Comparison of ENCODE assay signal across 22 cellular contexts in the genomic region with DNA sequence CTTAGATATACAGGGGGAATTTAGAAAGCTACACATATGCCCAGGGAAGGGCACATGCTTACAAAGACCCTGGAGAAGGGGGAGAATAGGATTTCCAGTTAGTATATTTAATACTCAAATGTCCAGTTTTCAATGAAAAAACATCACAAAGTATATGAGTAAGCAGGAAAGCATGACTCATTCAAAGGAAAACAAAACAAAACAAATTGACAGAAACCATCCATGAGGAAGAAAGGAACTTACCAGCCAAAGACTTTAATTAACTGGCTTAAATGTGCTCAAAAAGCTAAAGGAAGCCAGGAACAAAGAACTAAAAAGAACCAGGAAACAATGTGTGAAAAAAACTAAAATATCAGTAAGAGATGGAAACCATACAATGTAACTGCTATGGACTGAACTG.
DNase-seq lines count a peak whose midpoint lies in the region; ATAC-seq, FAIRE-seq and TF ChIP-seq lines count a peak whose summit lies in the region.
"Had no signal": no experiment of that assay in that cellular context is flagged by ENCODE, and none has a peak within 500 bp of the region (broad histone marks: within the 10 kb centered on the region; RNA-seq: fewer than 3 reads in every experiment).

No MANE protein-coding gene starts in this region.

- H3K4me3 ChIP-seq in astrocyte (ENCODE audit: insufficient read depth, low read depth, low read length) (no peak overlapping the region), fibroblast of lung (replicated peaks in 1 of 4; ENCODE audit: control extremely low read depth in 1 of 4, insufficient read depth in 1 of 4, low read depth in 3 of 4, low read length in 4 of 4) (no peak overlapping the region), retinal pigment epithelial cell (ENCODE audit: low read length) (no peak overlapping the region)
- H3K4me3 ChIP-seq: breast epithelium, HAP-1 had no signal

- H3K79me2 ChIP-seq in astrocyte (ENCODE audit: insufficient read depth, low read length) (no peaks in the 10 kb centered on the region), fibroblast of lung (ENCODE audit: control insufficient read depth, insufficient read depth, low read length) (no peaks in the 10 kb centered on the region)

- no peak overlapping the region for H3K9ac ChIP-seq in astrocyte (ENCODE audit: low read length)
- H3K9ac ChIP-seq in fibroblast of lung (ENCODE audit: insufficient read depth, low read length) = no peak overlapping the region

- ATAC-seq in naive thymus-derived CD8-positive, alpha-beta T cell = no peak
- ATAC-seq: activated CD8-positive, alpha-beta memory T cell treated with anti-CD3 and anti-CD28 coated beads, Interleukin-2, amount 10 ng/mL, durations not matched to agents 7 days and 5 days; natural killer cell treated with Interleukin-12 subunit alpha and Interleukin-12 subunit beta and Interleukin-15 and Interleukin-18, amount 100 ng/mL, for 72 hours had no signal

- CTCF ChIA-PET in HEK293T (lab: Yijun Ruan, JAX) = no interaction called here

- intact Hi-C loops in activated CD4-positive, alpha-beta T cell treated with anti-CD3 and anti-CD28 coated beads, Interleukin-2, amount 10 ng/mL, durations not matched to agents 24 days and 14 days (cut with micrococcal nuclease) = no loop called here

- H3K27me3 ChIP-seq in astrocyte (ENCODE audit: insufficient read depth, low read length) (no peaks in the 10 kb centered on the region), fibroblast of lung (ENCODE audit: control insufficient read depth, insufficient read depth, low read length) (no peaks in the 10 kb centered on the region)
- H3K27me3 ChIP-seq: breast epithelium had no signal

- no peaks in the 10 kb centered on the region for H3K27me3 Mint-ChIP-seq in astrocyte (ENCODE audit: low read depth, unreplicated experiment)
- peaks cover 0 to 5% (median 0%) of the 10 kb centered on the region in 5 donors for H3K27me3 Mint-ChIP-seq in naive thymus-derived CD8-positive, alpha-beta T cell
- no peaks in the 10 kb centered on the region for H3K27me3 Mint-ChIP-seq in activated CD4-positive, alpha-beta T cell treated with anti-CD3 and anti-CD28 coated beads, Interleukin-2, amount 10 ng/mL, durations not matched to agents 24 days and 14 days
- H3K27me3 Mint-ChIP-seq: activated CD8-positive, alpha-beta memory T cell treated with anti-CD3 and anti-CD28 coated beads, Interleukin-2, amount 10 ng/mL, durations not matched to agents 7 days and 5 days; activated naive CD8-positive, alpha-beta T cell; natural killer cell treated with Interleukin-12 subunit alpha and Interleukin-12 subunit beta and Interleukin-15 and Interleukin-18, amount 100 ng/mL, for 72 hours; stimulated activated naive CD8-positive, alpha-beta T cell treated with anti-CD3 and anti-CD28 coated beads, Interleukin-15, Interleukin-2, amounts not matched to agents 100 ng/mL and 50 ng/mL, for 24 hours had no signal

- POLR2A ChIA-PET in naive thymus-derived CD8-positive, alpha-beta T cell (lab: Charles Lee) = no interaction called here
- POLR2A ChIA-PET in HEK293T (lab: Yijun Ruan, JAX) = no interaction called here

- no peak overlapping the region for H3K4me3 Mint-ChIP-seq in astrocyte (ENCODE audit: unreplicated experiment)
- H3K4me3 Mint-ChIP-seq in naive thymus-derived CD8-positive, alpha-beta T cell = no peak overlapping the region
- H3K4me3 Mint-ChIP-seq in activated CD4-positive, alpha-beta T cell treated with anti-CD3 and anti-CD28 coated beads, Interleukin-2, amount 10 ng/mL, durations not matched to agents 24 days and 14 days = no peak overlapping the region
- H3K4me3 Mint-ChIP-seq: activated CD8-positive, alpha-beta memory T cell treated with anti-CD3 and anti-CD28 coated beads, Interleukin-2, amount 10 ng/mL, durations not matched to agents 7 days and 5 days; activated naive CD8-positive, alpha-beta T cell; natural killer cell treated with Interleukin-12 subunit alpha and Interleukin-12 subunit beta and Interleukin-15 and Interleukin-18, amount 100 ng/mL, for 72 hours; stimulated activated naive CD8-positive, alpha-beta T cell treated with anti-CD3 and anti-CD28 coated beads, Interleukin-15, Interleukin-2, amounts not matched to agents 100 ng/mL and 50 ng/mL, for 24 hours had no signal

- H4K20me1 ChIP-seq in astrocyte (ENCODE audit: insufficient read depth, low read length) (no peaks in the 10 kb centered on the region), fibroblast of lung (ENCODE audit: control insufficient read depth, extremely low read depth, insufficient read depth, low read length) (no peaks in the 10 kb centered on the region)

- H3K36me3 ChIP-seq in astrocyte (ENCODE audit: insufficient read depth, low read length) (no peaks in the 10 kb centered on the region), fibroblast of lung (ENCODE audit: control insufficient read depth, insufficient read depth, low read length) (no peaks in the 10 kb centered on the region)
- H3K36me3 ChIP-seq: breast epithelium, HAP-1 had no signal

- H3K4me1 ChIP-seq in astrocyte (ENCODE audit: insufficient read depth, low read length) (peaks cover 4% of the 10 kb centered on the region), fibroblast of lung (ENCODE audit: control insufficient read depth, extremely low read depth, insufficient read depth, low read length) (no peaks in the 10 kb centered on the region)
- H3K4me1 ChIP-seq: breast epithelium, HAP-1 had no signal

- no peaks in the 10 kb centered on the region for H3K9me3 Mint-ChIP-seq in astrocyte (ENCODE audit: unreplicated experiment)
- H3K9me3 Mint-ChIP-seq in naive thymus-derived CD8-positive, alpha-beta T cell = peaks cover 0 to 31% (median 5%) of the 10 kb centered on the region in 9 donors
- H3K9me3 Mint-ChIP-seq in activated CD4-positive, alpha-beta T cell treated with anti-CD3 and anti-CD28 coated beads, Interleukin-2, amount 10 ng/mL, durations not matched to agents 24 days and 14 days = peaks cover 8% of the 10 kb centered on the region

- DNase-seq in NCI-H446 treated with DMSO at 0.1 percent for 48 hours (lab: John Stamatoyannopoulos, UW) = peak; percentile 5
- no peak for DNase-seq in NCI-H446 (lab: John Stamatoyannopoulos, UW)
- DNase-seq in astrocyte (ENCODE audit: low read depth) = peak; percentile 39
- peak; percentile 45 to 46 for DNase-seq in fibroblast of lung (ENCODE audit: low read depth in 2 of 2)
- DNase-seq in retinal pigment epithelial cell (ENCODE audit: low read depth) = peak; percentile 39
- DNase-seq in naive thymus-derived CD8-positive, alpha-beta T cell = no peak
- DNase-seq in HEK293T (ENCODE audit: extremely low spot score) = no peak
- DNase-seq in activated CD4-positive, alpha-beta T cell treated with anti-CD3 and anti-CD28 coated beads, Interleukin-2, amount 10 ng/mL, durations not matched to agents 24 days and 14 days = no peak
- DNase-seq: activated CD4-positive, alpha-beta T cell treated with anti-CD3 and anti-CD28 coated beads for 4 hours; activated CD8-positive, alpha-beta memory T cell treated with anti-CD3 and anti-CD28 coated beads, Interleukin-2, amount 10 ng/mL, durations not matched to agents 7 days and 5 days; C1 segment of cervical spinal cord; mesendoderm; NK-92 treated with Interleukin-12 subunit alpha and Interleukin-12 subunit beta, amount 100 ng/mL, for 24 hours; stimulated activated CD4-positive, alpha-beta T cell treated with anti-CD3 and anti-CD28 coated beads, Interleukin-1b, Interleukin-23, amount 100 ng/mL, for 48 hours had no signal

- no peaks in the 10 kb centered on the region for H3K36me3 Mint-ChIP-seq in astrocyte (ENCODE audit: low read depth, unreplicated experiment)
- H3K36me3 Mint-ChIP-seq in naive thymus-derived CD8-positive, alpha-beta T cell = no peaks in the 10 kb centered on the region
- no peaks in the 10 kb centered on the region for H3K36me3 Mint-ChIP-seq in activated CD4-positive, alpha-beta T cell treated with anti-CD3 and anti-CD28 coated beads, Interleukin-2, amount 10 ng/mL, durations not matched to agents 24 days and 14 days (ENCODE audit: low read depth)
- H3K36me3 Mint-ChIP-seq: activated CD8-positive, alpha-beta memory T cell treated with anti-CD3 and anti-CD28 coated beads, Interleukin-2, amount 10 ng/mL, durations not matched to agents 7 days and 5 days; activated naive CD8-positive, alpha-beta T cell; natural killer cell treated with Interleukin-12 subunit alpha and Interleukin-12 subunit beta and Interleukin-15 and Interleukin-18, amount 100 ng/mL, for 72 hours had no signal

- H3K4me1 Mint-ChIP-seq in astrocyte (ENCODE audit: low read depth, unreplicated experiment) = peaks cover 6% of the 10 kb centered on the region
- H3K4me1 Mint-ChIP-seq in naive thymus-derived CD8-positive, alpha-beta T cell = no peaks in the 10 kb centered on the region
- no peaks in the 10 kb centered on the region for H3K4me1 Mint-ChIP-seq in activated CD4-positive, alpha-beta T cell treated with anti-CD3 and anti-CD28 coated beads, Interleukin-2, amount 10 ng/mL, durations not matched to agents 24 days and 14 days
- H3K4me1 Mint-ChIP-seq: activated CD8-positive, alpha-beta memory T cell treated with anti-CD3 and anti-CD28 coated beads, Interleukin-2, amount 10 ng/mL, durations not matched to agents 7 days and 5 days had no signal

- FAIRE-seq in astrocyte (lab: Jason Lieb, UNC) = no peak
- FAIRE-seq: A204.1, keratinocyte had no signal

- H2AFZ ChIP-seq in astrocyte (ENCODE audit: low read depth, low read length) = no peak overlapping the region
- H2AFZ ChIP-seq in fibroblast of lung (ENCODE audit: low read length) = no peak overlapping the region

- no peaks in the 10 kb centered on the region for H3K9me3 ChIP-seq in astrocyte (ENCODE audit: insufficient read depth, low read depth, low read length)
- no peaks in the 10 kb centered on the region for H3K9me3 ChIP-seq in fibroblast of lung (ENCODE audit: control insufficient read depth, insufficient read depth, low read depth, low read length)
- H3K9me3 ChIP-seq: breast epithelium, HAP-1 had no signal

- TF ChIP-seq CTCF in astrocyte (IDR thresholded peaks at IDR 0.05; ENCODE audit: insufficient read depth, low read depth, low read length) (no peak), fibroblast of lung (conservative IDR thresholded peaks at IDR 0.05 in 1 of 2, IDR thresholded peaks at IDR 0.05 in 1 of 2; ENCODE audit: low read depth in 1 of 2, low read length in 2 of 2) (no peak), retinal pigment epithelial cell (conservative IDR thresholded peaks at IDR 0.05; ENCODE audit: low read depth, low read length) (no peak)

- H3K27ac Mint-ChIP-seq in astrocyte (ENCODE audit: unreplicated experiment) = no peak overlapping the region
- no peak overlapping the region for H3K27ac Mint-ChIP-seq in naive thymus-derived CD8-positive, alpha-beta T cell
- H3K27ac Mint-ChIP-seq in activated CD4-positive, alpha-beta T cell treated with anti-CD3 and anti-CD28 coated beads, Interleukin-2, amount 10 ng/mL, durations not matched to agents 24 days and 14 days = no peak overlapping the region
- H3K27ac Mint-ChIP-seq: activated CD8-positive, alpha-beta memory T cell treated with anti-CD3 and anti-CD28 coated beads, Interleukin-2, amount 10 ng/mL, durations not matched to agents 7 days and 5 days; activated naive CD8-positive, alpha-beta T cell; natural killer cell treated with Interleukin-12 subunit alpha and Interleukin-12 subunit beta and Interleukin-15 and Interleukin-18, amount 100 ng/mL, for 72 hours; stimulated activated naive CD8-positive, alpha-beta T cell treated with anti-CD3 and anti-CD28 coated beads, Interleukin-15, Interleukin-2, amounts not matched to agents 100 ng/mL and 50 ng/mL, for 24 hours had no signal

- H3K27ac ChIP-seq in astrocyte (ENCODE audit: low read depth, low read length) (peak overlapping the region; percentile 25), fibroblast of lung (ENCODE audit: insufficient read depth, low read length) (no peak overlapping the region)
- H3K27ac ChIP-seq: breast epithelium, RWPE1 had no signal

- H3K4me2 ChIP-seq in astrocyte (ENCODE audit: low read length) = peak overlapping the region; percentile 40
- H3K4me2 ChIP-seq in fibroblast of lung (ENCODE audit: extremely low read depth, insufficient read depth, low read length) = no peak overlapping the region

Comparison
In these comparisons a context has a peak if more than half of its experiments do, and no peak if none do; other contexts are left out.
1. DNase-seq: peak in NCI-H446 treated with DMSO at 0.1 percent for 48 hours (single experiment), astrocyte (single experiment), fibroblast of lung (2 of 2) and retinal pigment epithelial cell (single experiment); none in NCI-H446 (0 of 2), naive thymus-derived CD8-positive, alpha-beta T cell (0 of 10), HEK293T (single experiment) and activated CD4-positive, alpha-beta T cell treated with anti-CD3 and anti-CD28 coated beads, Interleukin-2, amount 10 ng/mL, durations not matched to agents 24 days and 14 days (single experiment).